ENCODE assay signal across 8 cellular contexts in the genomic region with DNA sequence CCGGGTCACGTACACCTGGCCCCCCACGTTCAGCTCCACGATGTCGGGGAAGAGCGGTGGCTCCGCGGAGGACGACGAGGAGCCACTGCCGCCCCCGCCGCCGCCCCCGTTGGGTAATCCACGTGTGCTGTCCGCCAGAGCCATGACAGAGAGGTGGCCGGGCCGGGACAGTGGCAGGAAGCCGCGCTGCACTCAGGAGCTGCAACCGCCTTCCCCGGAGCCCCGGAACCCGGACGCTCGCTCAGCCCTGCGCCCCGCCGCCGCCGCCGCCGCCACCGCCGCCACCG. TPM values are rescaled to one million over a fixed set of nuclear protein-coding genes. Genes with fewer than 3 reads are reported as not detected.
A peak's percentile ranks its signal among the peaks of the same experiment; 100 is the strongest.
DNase-seq lines count a peak whose midpoint lies in the region; ATAC-seq and TF ChIP-seq lines count a peak whose summit lies in the region.

No MANE protein-coding gene starts in this region.

- peak overlapping the region; percentile 88 for H4K8ac ChIP-seq in neuronal stem cell (ENCODE audit: low read depth, low read length)

- peak overlapping the region; percentile 35 for H2BK120ac ChIP-seq in neuronal stem cell (ENCODE audit: low read depth, low read length)

- H3K79me1 ChIP-seq in neuronal stem cell (ENCODE audit: low read depth, low read length) = no peaks in the 10 kb centered on the region

- H3K4me1 ChIP-seq in effector memory CD4-positive, alpha-beta T cell (ENCODE audit: control insufficient read depth, insufficient read depth, low read length, poor library complexity, severe bottlenecking) = peaks cover 16% of the 10 kb centered on the region
- peaks cover 2 to 3% of the 10 kb centered on the region in 2 donors for H3K4me1 ChIP-seq in neuronal stem cell (ENCODE audit: control insufficient read depth in 2 of 2, insufficient read depth in 1 of 2, low read depth in 1 of 2, low read length in 2 of 2)

- H3K4me3 ChIP-seq in LNCaP clone FGC (ENCODE audit: low read depth, low read length) (peak overlapping the region; percentile 38), neuronal stem cell (ENCODE audit: low read length in 2 of 2) (peak overlapping the region; percentile 55 to 80)
- peak overlapping the region; percentile 72 for H3K4me3 ChIP-seq in effector memory CD4-positive, alpha-beta T cell (ENCODE audit: insufficient read depth, low read depth, low read length, poor library complexity, severe bottlenecking)

- peak overlapping the region; percentile 51 for H2AK5ac ChIP-seq in neuronal stem cell (ENCODE audit: low read depth, low read length)

- no peak overlapping the region for H3K4ac ChIP-seq in neuronal stem cell (ENCODE audit: low read length)

- H2BK12ac ChIP-seq in neuronal stem cell (ENCODE audit: low read length) = peak overlapping the region; percentile 30

- H4K91ac ChIP-seq in neuronal stem cell (ENCODE audit: low read depth, low read length, poor library complexity) = no peak overlapping the region

- H2BK5ac ChIP-seq in neuronal stem cell (ENCODE audit: low read length) = peak overlapping the region; percentile 39

- H3K9me3 ChIP-seq in effector memory CD4-positive, alpha-beta T cell (ENCODE audit: control insufficient read depth, low read length) = no peaks in the 10 kb centered on the region
- no peaks in the 10 kb centered on the region for H3K9me3 ChIP-seq in neuronal stem cell (replicated peaks in 1 of 2; ENCODE audit: control insufficient read depth in 2 of 2, insufficient read depth in 1 of 2, low read depth in 1 of 2, low read length in 2 of 2)

- peak overlapping the region; percentile 99 for H2AFZ ChIP-seq in neuronal stem cell (ENCODE audit: low read length)

- H3K18ac ChIP-seq in neuronal stem cell (ENCODE audit: low read length) = peak overlapping the region; percentile 93

- TF ChIP-seq CTCF in LNCaP clone FGC (IDR thresholded peaks at IDR 0.05; ENCODE audit: control insufficient read depth, extremely low read depth, insufficient read depth) = no peak

- ATAC-seq in GM19324 (IDR thresholded peaks at IDR 0.05; ENCODE audit: low FRiP score, unreplicated experiment) (peak; percentile 28), GM18867 (IDR thresholded peaks at IDR 0.05; ENCODE audit: unreplicated experiment) (no peak)

- H3K14ac ChIP-seq in neuronal stem cell (ENCODE audit: low read length) = peak overlapping the region; percentile 94

- H3K36me3 ChIP-seq in effector memory CD4-positive, alpha-beta T cell (ENCODE audit: control insufficient read depth, insufficient read depth, low read length) = no peaks in the 10 kb centered on the region
- no peaks in the 10 kb centered on the region for H3K36me3 ChIP-seq in neuronal stem cell (replicated peaks in 1 of 2; ENCODE audit: control insufficient read depth in 2 of 2, insufficient read depth in 2 of 2, low read length in 2 of 2)

- H3K23ac ChIP-seq in neuronal stem cell (ENCODE audit: low read depth, low read length, poor library complexity) = peak overlapping the region; percentile 85

- peak overlapping the region; percentile 87 for H3K9ac ChIP-seq in neuronal stem cell (ENCODE audit: low read depth, low read length, poor library complexity)

- no peaks in the 10 kb centered on the region for H3K27me3 ChIP-seq in effector memory CD4-positive, alpha-beta T cell (replicated peaks; ENCODE audit: control insufficient read depth, insufficient read depth, low read length, poor library complexity, severe bottlenecking)
- H3K27me3 ChIP-seq in neuronal stem cell (ENCODE audit: control insufficient read depth in 3 of 3, insufficient read depth in 3 of 3, low read depth in 1 of 3, low read length in 3 of 3) = peaks cover 2 to 69% (median 29%) of the 10 kb centered on the region in 3 experiments

- peak overlapping the region; percentile 96 for H3K4me2 ChIP-seq in neuronal stem cell (ENCODE audit: insufficient read depth, low read length, poor library complexity, severe bottlenecking)

- no peak for DNase-seq in LNCaP clone FGC (ENCODE audit: low read depth)
- no peak for DNase-seq in effector memory CD4-positive, alpha-beta T cell
- peak; percentile 24 for DNase-seq in neuronal stem cell (ENCODE audit: low spot score)
- no peak for DNase-seq in NCI-H1092 (lab: John Stamatoyannopoulos, UW)
- DNase-seq in kidney glomerular epithelial cell (lab: John Stamatoyannopoulos, UW) = no peak
- no peak for DNase-seq in stimulated activated CD4-positive, alpha-beta T cell treated with anti-CD3 and anti-CD28 coated beads, Interleukin-2, amount 100 ng/mL, for 24 hours

- no peak overlapping the region for H2BK15ac ChIP-seq in neuronal stem cell (ENCODE audit: low read length)

- no CpG with 5 or more reads among the region's 37 CpGs for WGBS in neuronal stem cell (ENCODE audit: extremely low coverage in 2 of 2, insufficient read length in 2 of 2, insufficient replicate concordance in 1 of 2), 2 donors

- H3K27ac ChIP-seq in effector memory CD4-positive, alpha-beta T cell (ENCODE audit: insufficient read depth, low read length, poor library complexity, severe bottlenecking) = peak overlapping the region; percentile 31
- no peak overlapping the region for H3K27ac ChIP-seq in neuronal stem cell (replicated peaks; ENCODE audit: low read length)

RNA-seq across cellular contexts. Expression of a gene that starts 0.3 kb away (rescaled TPM):
- 2.8 TPM for polyA plus RNA-seq in neuronal stem cell (2013, experiment 1 of 2)
- 2.7 TPM for polyA plus RNA-seq in neuronal stem cell (2013, experiment 2 of 2)
